ENCODE assay signal across 14 cellular contexts in the genomic region with DNA sequence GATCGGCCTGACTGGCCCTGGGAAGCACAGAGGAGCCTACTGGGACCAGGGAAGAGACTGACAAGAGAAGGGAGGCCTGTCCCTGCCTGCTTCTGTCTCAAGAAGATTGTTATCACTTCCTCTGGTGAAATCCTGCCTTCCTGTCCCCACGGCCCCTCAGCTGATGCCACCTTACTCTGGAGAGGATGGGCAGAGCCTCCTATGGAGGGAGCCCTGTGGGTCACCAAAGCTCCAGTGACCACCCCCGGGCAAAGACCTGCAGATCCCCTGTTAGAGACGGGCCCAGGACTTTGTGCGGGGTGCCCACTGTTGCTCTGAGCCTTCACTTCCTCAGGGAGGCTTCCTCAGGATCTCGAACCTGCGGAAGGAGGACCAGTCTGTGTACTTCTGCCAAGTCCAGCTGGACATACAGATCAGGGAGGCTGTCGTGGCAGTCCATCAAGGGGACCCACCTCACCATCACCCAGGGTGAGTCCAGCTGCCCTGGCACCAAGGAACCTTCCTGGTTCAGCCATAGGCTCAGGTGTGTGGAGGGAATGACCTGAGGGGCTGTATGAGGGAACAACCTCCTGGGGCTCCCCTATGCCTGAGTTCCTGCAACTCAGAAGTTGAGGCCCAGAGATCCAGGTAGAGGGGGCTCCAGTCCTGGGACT. TPM values are rescaled to one million over a fixed set of nuclear protein-coding genes. Genes with fewer than 3 reads are reported as not detected.
"Had no signal": no experiment of that assay in that cellular context is flagged by ENCODE, and none has a peak within 500 bp of the region (broad histone marks: within the 10 kb centered on the region; RNA-seq: fewer than 3 reads in every experiment).

No MANE protein-coding gene starts in this region.

- FAIRE-seq: astrocyte had no signal

- H3K27me3 ChIP-seq: esophagus squamous epithelium, thyroid gland, uterus had no signal

- H3K9me3 ChIP-seq: esophagus squamous epithelium, thyroid gland, uterus had no signal

- H3K4me3 Mint-ChIP-seq: nephron progenitor cell had no signal

- H3K27ac ChIP-seq: esophagus squamous epithelium, thyroid gland, uterus had no signal

- H3K36me3 ChIP-seq: uterus had no signal

- H3K9me3 Mint-ChIP-seq: nephron progenitor cell had no signal

- H3K27ac Mint-ChIP-seq: nephron progenitor cell had no signal

- H3K4me1 ChIP-seq: esophagus squamous epithelium, thyroid gland, uterus had no signal

- DNase-seq: activated CD4-positive, alpha-beta T cell treated with anti-CD3 and anti-CD28 coated beads, Interleukin-2, amount 50 U/mL, for 4 hours; esophagus squamous epithelium; foreskin fibroblast; glutamatergic neuron; left colon; nephron progenitor cell; stimulated activated CD4-positive, alpha-beta T cell treated with anti-CD3 and anti-CD28 coated beads, Interleukin-2, amount 100 ng/mL, for 48 hours; T-helper 2 cell; thyroid gland; uterus had no signal

- H3K4me3 ChIP-seq: esophagus squamous epithelium, thyroid gland, uterus had no signal

- ATAC-seq: activated CD4-positive, CD25-positive, alpha-beta regulatory T cell treated with anti-CD3 and anti-CD28 coated beads, Interleukin-2, amount 50 U/mL, for 24 hours; left colon had no signal

RNA-seq across cellular contexts. Expression of a gene that starts 49.0 kb away (rescaled TPM):
- total RNA-seq: astrocyte, esophagus squamous epithelium, left colon, lung microvascular endothelial cell, osteocyte, thyroid gland, uterus had no signal
